1 cellular context compared by ENCODE assay signal in genomic region chr2:55014962-55015939, GRCh38.
TF ChIP-seq lines count a peak whose summit lies in the region.

No MANE protein-coding gene starts in this region.

TF ChIP-seq in HepG2, 621 proteins besides CTCF, POLR2A, EP300 and RAD21 (continued from another document and continues in another):
- TF ChIP-seq HDAC2 (CRISPR knock-in tag; IDR thresholded peaks at IDR 0.05) (peak; percentile 50; the same call in 1 of the 2 replicates), ZNF543 (CRISPR knock-in tag; IDR thresholded peaks at IDR 0.05) (no peak), SRF (IDR thresholded peaks at IDR 0.05; ENCODE audit: low read depth, low read length) (no peak), PCBP1 (IDR thresholded peaks at IDR 0.05; ENCODE audit: borderline replicate concordance, low read depth, low read length) (no peak), ZNF800 (CRISPR knock-in tag; IDR thresholded peaks at IDR 0.05) (no peak), ZBTB14 (CRISPR knock-in tag; IDR thresholded peaks at IDR 0.05) (no peak), CREM (IDR thresholded peaks at IDR 0.05) (no peak), CREM (CRISPR knock-in tag; IDR thresholded peaks at IDR 0.05) (no peak), NFIB (CRISPR knock-in tag; IDR thresholded peaks at IDR 0.05; ENCODE audit: borderline replicate concordance) (no peak), GATAD1 (CRISPR knock-in tag; IDR thresholded peaks at IDR 0.05) (peak; percentile 51), PAXIP1 (CRISPR knock-in tag; conservative IDR thresholded peaks at IDR 0.05) (no peak; the same call in 1 of the 2 replicates), EZH2 (conservative IDR thresholded peaks at IDR 0.05; ENCODE audit: low read depth, low read length) (no peak), RFX5 (IDR thresholded peaks at IDR 0.05; ENCODE audit: low read depth, low read length) (no peak), SRY (CRISPR knock-in tag; IDR thresholded peaks at IDR 0.05) (no peak), ZNF567 (CRISPR knock-in tag; IDR thresholded peaks at IDR 0.05; ENCODE audit: borderline replicate concordance) (no peak), FOXM1 (CRISPR knock-in tag; IDR thresholded peaks at IDR 0.05) (no peak), ZNF772 (CRISPR knock-in tag; IDR thresholded peaks at IDR 0.05) (no peak), HIC2 (CRISPR knock-in tag; IDR thresholded peaks at IDR 0.05; ENCODE audit: low read depth) (no peak), ZSCAN30 (CRISPR knock-in tag; IDR thresholded peaks at IDR 0.05) (no peak), ZNF430 (CRISPR knock-in tag; IDR thresholded peaks at IDR 0.05) (no peak), ZNF891 (CRISPR knock-in tag; IDR thresholded peaks at IDR 0.05) (no peak), ZNF652 (CRISPR knock-in tag; IDR thresholded peaks at IDR 0.05; ENCODE audit: borderline replicate concordance, low read depth) (no peak; the same call in 1 of the 2 replicates), HNF4G (IDR thresholded peaks at IDR 0.05; ENCODE audit: borderline replicate concordance, low read depth, low read length) (no peak), HNF4G (CRISPR knock-in tag; IDR thresholded peaks at IDR 0.05; ENCODE audit: borderline replicate concordance, low read depth) (no peak), ZNF296 (CRISPR knock-in tag; conservative IDR thresholded peaks at IDR 0.05) (no peak), SP5 (CRISPR knock-in tag; IDR thresholded peaks at IDR 0.05; ENCODE audit: borderline replicate concordance, low read depth) (no peak), PBX2 (CRISPR knock-in tag; IDR thresholded peaks at IDR 0.05) (no peak), ZNF496 (CRISPR knock-in tag; IDR thresholded peaks at IDR 0.05; ENCODE audit: insufficient replicate concordance) (no peak), ZBTB26 (CRISPR knock-in tag; IDR thresholded peaks at IDR 0.05; ENCODE audit: borderline replicate concordance) (no peak), GZF1 (CRISPR knock-in tag; IDR thresholded peaks at IDR 0.05) (no peak), NFAT5 (CRISPR knock-in tag; IDR thresholded peaks at IDR 0.05) (no peak), MAFG (CRISPR knock-in tag; IDR thresholded peaks at IDR 0.05) (no peak), MTF2 (CRISPR knock-in tag; IDR thresholded peaks at IDR 0.05; ENCODE audit: borderline replicate concordance) (no peak), HNRNPK (IDR thresholded peaks at IDR 0.05; ENCODE audit: low read depth, low read length, poor library complexity, severe bottlenecking) (no peak), ZNF646 (CRISPR knock-in tag; IDR thresholded peaks at IDR 0.05) (no peak), DR1 (CRISPR knock-in tag; IDR thresholded peaks at IDR 0.05) (no peak), ZNF619 (CRISPR knock-in tag; IDR thresholded peaks at IDR 0.05) (no peak), ZNF235 (CRISPR knock-in tag; IDR thresholded peaks at IDR 0.05; ENCODE audit: borderline replicate concordance) (no peak)
